In genomic region chr5:140107312-140108092, GRCh38 we compare ENCODE assay signal across 8 cellular contexts. TPM values are rescaled to one million over a fixed set of nuclear protein-coding genes. Genes with fewer than 3 reads are reported as not detected.
A peak's percentile ranks its signal among the peaks of the same experiment; 100 is the strongest.
DNase-seq lines count a peak whose midpoint lies in the region; ATAC-seq and TF ChIP-seq lines count a peak whose summit lies in the region.

No MANE protein-coding gene starts in this region.

- H3K4me1 ChIP-seq in right atrium auricular region, result peaks cover 0 to 41% of the 10 kb centered on the region in 2 donors
- peaks cover 45% of the 10 kb centered on the region for H3K4me1 ChIP-seq in vagina

- peaks cover 34% of the 10 kb centered on the region for H3K4me1 Mint-ChIP-seq in T-helper 1 cell treated with Interleukin-12 subunit alpha and Interleukin-12 subunit beta and Interleukin-4 antibody, amounts not matched to agents 30 μg/mL and 1 μg/mL, for 36 hours (ENCODE audit: low read depth)

- H3K27me3 Mint-ChIP-seq in T-helper 1 cell treated with Interleukin-12 subunit alpha and Interleukin-12 subunit beta and Interleukin-4 antibody, amounts not matched to agents 30 μg/mL and 1 μg/mL, for 36 hours (ENCODE audit: low read depth), result peaks cover 79% of the 10 kb centered on the region

- in situ Hi-C loops in GM13976 (cut with MboI; ENCODE audit: low sequenced_read_pairs, unreplicated experiment), result no loop called here

- H3K36me3 Mint-ChIP-seq in T-helper 1 cell treated with Interleukin-12 subunit alpha and Interleukin-12 subunit beta and Interleukin-4 antibody, amounts not matched to agents 30 μg/mL and 1 μg/mL, for 36 hours (ENCODE audit: low read depth), result peaks cover 4% of the 10 kb centered on the region

- H3K9me3 ChIP-seq in right atrium auricular region, result no peaks in the 10 kb centered on the region
- H3K9me3 ChIP-seq in vagina, result no peaks in the 10 kb centered on the region

- TF ChIP-seq POLR2A in vagina (IDR thresholded peaks at IDR 0.05), result peak in 1 of 2 donors; percentile 85

- H3K27ac Mint-ChIP-seq in T-helper 1 cell treated with Interleukin-12 subunit alpha and Interleukin-12 subunit beta and Interleukin-4 antibody, amounts not matched to agents 30 μg/mL and 1 μg/mL, for 36 hours, result peak overlapping the region; percentile 92

- no peaks in the 10 kb centered on the region for H3K27me3 ChIP-seq in right atrium auricular region
- H3K27me3 ChIP-seq in vagina, result no peaks in the 10 kb centered on the region

- TF ChIP-seq CTCF in GM13976 (IDR thresholded peaks at IDR 0.05; ENCODE audit: borderline replicate concordance, control extremely low read depth, extremely low read depth, insufficient read depth, missing control alignments) (peak; percentile 1), right atrium auricular region (IDR thresholded peaks at IDR 0.05) (peak; percentile 15 to 48), vagina (IDR thresholded peaks at IDR 0.05) (no peak)

- no peaks in the 10 kb centered on the region for H3K9me3 Mint-ChIP-seq in T-helper 1 cell treated with Interleukin-12 subunit alpha and Interleukin-12 subunit beta and Interleukin-4 antibody, amounts not matched to agents 30 μg/mL and 1 μg/mL, for 36 hours

- H3K27ac ChIP-seq in angular gyrus (ENCODE audit: low read depth, low read length) (peak overlapping the region; percentile 98), right atrium auricular region (peak overlapping the region; percentile 99), vagina (peak overlapping the region; percentile 99)

- H3K36me3 ChIP-seq in right atrium auricular region (no peaks in the 10 kb centered on the region), vagina (no peaks in the 10 kb centered on the region)

- H3K4me3 ChIP-seq in right atrium auricular region (peak overlapping the region; percentile 87 to 88), vagina (peak overlapping the region; percentile 74 to 84)

- ATAC-seq in HG02798 (IDR thresholded peaks at IDR 0.05; ENCODE audit: poor library complexity, unreplicated experiment), result peak; percentile 88

- intact Hi-C loops in vagina (cut with DNase I), result no loop called here

- peak overlapping the region; percentile 87 for H3K4me3 Mint-ChIP-seq in T-helper 1 cell treated with Interleukin-12 subunit alpha and Interleukin-12 subunit beta and Interleukin-4 antibody, amounts not matched to agents 30 μg/mL and 1 μg/mL, for 36 hours

- DNase-seq in GM13976 (ENCODE audit: low spot score) (peak; percentile 94), NCI-H1417 treated with DMSO at 0.1 percent for 48 hours (lab: John Stamatoyannopoulos, UW) (peak; percentile 48), right atrium auricular region (ENCODE audit: low spot score) (peak; percentile 91), putamen (ENCODE audit: low spot score) (peak; percentile 93), vagina (ENCODE audit: extremely low spot score in 2 of 2) (peak in 1 of 2 donors; percentile 92)

RNA-seq across cellular contexts. Expression of gene PURA, which starts 6.4 kb away (rescaled TPM):
- total RNA-seq in right atrium auricular region (10 to 100 TPM; 23.9 to 25.1 TPM), vagina (29.7 TPM)

RNA-seq across cellular contexts. Expression of gene IGIP, which starts 18.2 kb away (rescaled TPM):
- 10 to 100 TPM; 13.7 to 13.8 TPM for total RNA-seq in right atrium auricular region
- 16.7 TPM for total RNA-seq in vagina

Comparison
In these comparisons a context has a peak if more than half of its experiments do, and no peak if none do; other contexts are left out.
1. CTCF ChIP-seq: peak in GM13976 (single experiment) and right atrium auricular region (2 of 2); none in vagina (0 of 3).
2. Peak in every context shown above with its lines, with median percentiles within 50 percentile points of each other: H3K27ac ChIP-seq.